ENCODE assay signal across 1 cellular context in the genomic region with DNA sequence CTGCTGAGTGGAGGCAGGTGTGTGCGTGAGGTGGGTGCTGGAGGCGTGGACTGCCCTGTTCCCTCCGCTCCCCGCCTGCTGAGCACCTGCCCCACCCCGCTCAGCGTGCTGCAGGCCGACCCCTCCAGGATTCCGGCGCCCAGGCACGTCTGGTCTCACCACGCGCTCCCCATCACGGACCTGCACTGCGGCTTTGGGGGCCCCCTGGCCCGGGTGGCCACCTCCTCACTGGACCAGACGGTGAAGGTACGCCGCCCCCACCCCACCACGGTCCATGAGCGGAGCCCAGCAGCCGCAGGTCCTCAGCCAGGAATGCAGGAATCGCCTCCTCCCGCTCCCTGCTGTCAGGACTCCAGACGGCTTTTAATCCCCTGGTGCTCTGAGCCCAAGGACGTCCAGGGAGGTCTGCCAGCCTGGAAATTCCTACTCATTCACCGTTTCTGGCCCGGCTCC.
TF ChIP-seq lines count a peak whose summit lies in the region.

No MANE protein-coding gene starts in this region.

TF ChIP-seq in IMR-90, 13 proteins besides CTCF, POLR2A, EP300 and RAD21:
- no peak for TF ChIP-seq CEBPB (IDR thresholded peaks at IDR 0.05; ENCODE audit: low read depth, low read length)
- TF ChIP-seq, protein P1, sequence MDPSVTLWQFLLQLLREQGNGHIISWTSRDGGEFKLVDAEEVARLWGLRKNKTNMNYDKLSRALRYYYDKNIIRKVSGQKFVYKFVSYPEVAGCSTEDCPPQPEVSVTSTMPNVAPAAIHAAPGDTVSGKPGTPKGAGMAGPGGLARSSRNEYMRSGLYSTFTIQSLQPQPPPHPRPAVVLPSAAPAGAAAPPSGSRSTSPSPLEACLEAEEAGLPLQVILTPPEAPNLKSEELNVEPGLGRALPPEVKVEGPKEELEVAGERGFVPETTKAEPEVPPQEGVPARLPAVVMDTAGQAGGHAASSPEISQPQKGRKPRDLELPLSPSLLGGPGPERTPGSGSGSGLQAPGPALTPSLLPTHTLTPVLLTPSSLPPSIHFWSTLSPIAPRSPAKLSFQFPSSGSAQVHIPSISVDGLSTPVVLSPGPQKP (IDR thresholded peaks at IDR 0.05; ENCODE audit: borderline replicate concordance, low read depth, low read length): no peak
- TF ChIP-seq FOS (IDR thresholded peaks at IDR 0.05; ENCODE audit: low read depth, low read length): no peak
- TF ChIP-seq MAFK (IDR thresholded peaks at IDR 0.05; ENCODE audit: low read depth, low read length): no peak
- no peak for TF ChIP-seq MAZ (IDR thresholded peaks at IDR 0.05; ENCODE audit: borderline replicate concordance, low read depth, low read length)
- no peak for TF ChIP-seq RFX5 (IDR thresholded peaks at IDR 0.05; ENCODE audit: low read depth, low read length)
- no peak for TF ChIP-seq NFE2L2 (IDR thresholded peaks at IDR 0.05; ENCODE audit: low read depth, low read length)
- TF ChIP-seq CHD1 (IDR thresholded peaks at IDR 0.05; ENCODE audit: low read depth, low read length): no peak
- TF ChIP-seq RCOR1 (IDR thresholded peaks at IDR 0.05; ENCODE audit: insufficient replicate concordance, low read length): no peak
TF ChIP-seq in IMR-90: peak in this region for 0.
